In genomic region chr14:35704793-35705493, GRCh38 we compare ENCODE assay signal across 26 cellular contexts.
"Had no signal": no experiment of that assay in that cellular context is flagged by ENCODE, and none has a peak within 500 bp of the region (broad histone marks: within the 10 kb centered on the region; RNA-seq: fewer than 3 reads in every experiment).

No MANE protein-coding gene starts in this region.

- FAIRE-seq: K562 had no signal

- H3K9me3 Mint-ChIP-seq: activated naive CD8-positive, alpha-beta T cell treated with anti-CD3 and anti-CD28 coated beads, Interleukin-2, amount 10 ng/mL, durations not matched to agents 7 days and 5 days; activated T-cell treated with anti-CD3 and anti-CD28 coated beads, Interleukin-2, amount 50 U/mL, for 72 hours had no signal

- H3K27me3 Mint-ChIP-seq: activated naive CD8-positive, alpha-beta T cell treated with anti-CD3 and anti-CD28 coated beads, Interleukin-2, amount 10 ng/mL, durations not matched to agents 7 days and 5 days had no signal

- H3K36me3 ChIP-seq: adrenal gland, breast epithelium had no signal

- H3K27me3 ChIP-seq: adrenal gland, breast epithelium, SJCRH30 had no signal

- H3K27ac Mint-ChIP-seq: activated naive CD8-positive, alpha-beta T cell treated with anti-CD3 and anti-CD28 coated beads, Interleukin-2, amount 10 ng/mL, durations not matched to agents 7 days and 5 days; activated T-cell treated with anti-CD3 and anti-CD28 coated beads, Interleukin-2, amount 50 U/mL, for 72 hours had no signal

- DNase-seq: activated CD4-positive, alpha-beta T cell treated with anti-CD3 and anti-CD28 coated beads for 4 hours; activated CD8-positive, alpha-beta memory T cell treated with anti-CD3 and anti-CD28 coated beads, Interleukin-2, amount 50 U/mL, for 4 hours; activated naive CD8-positive, alpha-beta T cell treated with anti-CD3 and anti-CD28 coated beads, Interleukin-2, amount 10 ng/mL, durations not matched to agents 7 days and 5 days; activated T-cell treated with anti-CD3 and anti-CD28 coated beads, Interleukin-2, amount 50 U/mL, for 72 hours; adrenal gland; anterior cingulate cortex; caudate nucleus; Karpas-422; MM.1S; NCI-H1105 treated with DMSO at 0.1 percent for 48 hours; NCI-H1436 treated with DMSO at 0.1 percent for 48 hours; NCI-H187; NCI-H2081; NCI-H510A treated with DMSO at 0.1 percent for 48 hours; NCI-H69; NK-92 treated with Interleukin-12 subunit alpha and Interleukin-12 subunit beta, amount 100 ng/mL, for 24 hours; OCI-M1; Right ventricle myocardium superior; SJCRH30; SK-N-SH; T-helper 1 cell; WERI-Rb-1 had no signal

- ATAC-seq: K562, Panc1 had no signal

- H3K4me1 ChIP-seq: adrenal gland, breast epithelium, SJCRH30 had no signal

- H3K27ac ChIP-seq: adrenal gland, breast epithelium, RWPE1, SJCRH30, WERI-Rb-1 had no signal

- H3K4me3 ChIP-seq: adrenal gland, breast epithelium, K562, SJCRH30 had no signal

- H3K9me3 ChIP-seq: adrenal gland, breast epithelium, SJCRH30, SK-N-SH had no signal

- H3K4me3 Mint-ChIP-seq: activated naive CD8-positive, alpha-beta T cell treated with anti-CD3 and anti-CD28 coated beads, Interleukin-2, amount 10 ng/mL, durations not matched to agents 7 days and 5 days; activated T-cell treated with anti-CD3 and anti-CD28 coated beads, Interleukin-2, amount 50 U/mL, for 72 hours had no signal
